ENCODE assay signal across 1 cellular context in genomic region chr5:150781706-150782614, GRCh38.
TF ChIP-seq lines count a peak whose summit lies in the region.

No MANE protein-coding gene starts in this region.

TF ChIP-seq in HepG2, 621 proteins besides CTCF, POLR2A, EP300 and RAD21 (continued from another document and continues in another):
- TF ChIP-seq, protein P1, sequence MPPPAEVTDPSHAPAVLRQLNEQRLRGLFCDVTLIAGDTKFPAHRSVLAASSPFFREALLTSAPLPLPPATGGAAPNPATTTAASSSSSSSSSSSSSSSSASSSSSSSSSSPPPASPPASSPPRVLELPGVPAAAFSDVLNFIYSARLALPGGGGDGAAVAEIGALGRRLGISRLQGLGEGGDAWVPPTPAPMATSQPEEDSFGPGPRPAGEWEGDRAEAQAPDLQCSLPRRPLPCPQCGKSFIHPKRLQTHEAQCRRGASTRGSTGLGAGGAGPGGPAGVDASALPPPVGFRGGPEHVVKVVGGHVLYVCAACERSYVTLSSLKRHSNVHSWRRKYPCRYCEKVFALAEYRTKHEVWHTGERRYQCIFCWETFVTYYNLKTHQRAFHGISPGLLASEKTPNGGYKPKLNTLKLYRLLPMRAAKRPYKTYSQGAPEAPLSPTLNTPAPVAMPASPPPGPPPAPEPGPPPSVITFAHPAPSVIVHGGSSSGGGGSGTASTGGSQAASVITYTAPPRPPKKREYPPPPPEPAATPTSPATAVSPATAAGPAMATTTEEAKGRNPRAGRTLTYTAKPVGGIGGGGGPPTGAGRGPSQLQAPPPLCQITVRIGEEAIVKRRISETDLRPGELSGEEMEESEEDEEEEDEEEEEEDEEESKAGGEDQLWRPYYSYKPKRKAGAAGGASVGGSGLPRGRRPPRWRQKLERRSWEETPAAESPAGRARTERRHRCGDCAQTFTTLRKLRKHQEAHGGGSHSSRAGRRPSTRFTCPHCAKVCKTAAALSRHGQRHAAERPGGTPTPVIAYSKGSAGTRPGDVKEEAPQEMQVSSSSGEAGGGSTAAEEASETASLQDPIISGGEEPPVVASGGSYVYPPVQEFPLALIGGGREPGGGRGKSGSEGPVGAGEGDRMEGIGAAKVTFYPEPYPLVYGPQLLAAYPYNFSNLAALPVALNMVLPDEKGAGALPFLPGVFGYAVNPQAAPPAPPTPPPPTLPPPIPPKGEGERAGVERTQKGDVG (CRISPR knock-in tag; IDR thresholded peaks at IDR 0.05; ENCODE audit: borderline replicate concordance): no peak
- TF ChIP-seq RAD51 (IDR thresholded peaks at IDR 0.05; ENCODE audit: borderline replicate concordance): no peak
- TF ChIP-seq, protein P2, sequence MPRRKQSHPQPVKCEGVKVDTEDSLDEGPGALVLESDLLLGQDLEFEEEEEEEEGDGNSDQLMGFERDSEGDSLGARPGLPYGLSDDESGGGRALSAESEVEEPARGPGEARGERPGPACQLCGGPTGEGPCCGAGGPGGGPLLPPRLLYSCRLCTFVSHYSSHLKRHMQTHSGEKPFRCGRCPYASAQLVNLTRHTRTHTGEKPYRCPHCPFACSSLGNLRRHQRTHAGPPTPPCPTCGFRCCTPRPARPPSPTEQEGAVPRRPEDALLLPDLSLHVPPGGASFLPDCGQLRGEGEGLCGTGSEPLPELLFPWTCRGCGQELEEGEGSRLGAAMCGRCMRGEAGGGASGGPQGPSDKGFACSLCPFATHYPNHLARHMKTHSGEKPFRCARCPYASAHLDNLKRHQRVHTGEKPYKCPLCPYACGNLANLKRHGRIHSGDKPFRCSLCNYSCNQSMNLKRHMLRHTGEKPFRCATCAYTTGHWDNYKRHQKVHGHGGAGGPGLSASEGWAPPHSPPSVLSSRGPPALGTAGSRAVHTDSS (CRISPR knock-in tag; conservative IDR thresholded peaks at IDR 0.05): no peak
- TF ChIP-seq GRHL1 (CRISPR knock-in tag; conservative IDR thresholded peaks at IDR 0.05): no peak
- no peak for TF ChIP-seq HMG20B (CRISPR knock-in tag; conservative IDR thresholded peaks at IDR 0.05)
- TF ChIP-seq PTBP1 (IDR thresholded peaks at IDR 0.05; ENCODE audit: low read depth, low read length, poor library complexity, severe bottlenecking): no peak
- TF ChIP-seq, protein P3, sequence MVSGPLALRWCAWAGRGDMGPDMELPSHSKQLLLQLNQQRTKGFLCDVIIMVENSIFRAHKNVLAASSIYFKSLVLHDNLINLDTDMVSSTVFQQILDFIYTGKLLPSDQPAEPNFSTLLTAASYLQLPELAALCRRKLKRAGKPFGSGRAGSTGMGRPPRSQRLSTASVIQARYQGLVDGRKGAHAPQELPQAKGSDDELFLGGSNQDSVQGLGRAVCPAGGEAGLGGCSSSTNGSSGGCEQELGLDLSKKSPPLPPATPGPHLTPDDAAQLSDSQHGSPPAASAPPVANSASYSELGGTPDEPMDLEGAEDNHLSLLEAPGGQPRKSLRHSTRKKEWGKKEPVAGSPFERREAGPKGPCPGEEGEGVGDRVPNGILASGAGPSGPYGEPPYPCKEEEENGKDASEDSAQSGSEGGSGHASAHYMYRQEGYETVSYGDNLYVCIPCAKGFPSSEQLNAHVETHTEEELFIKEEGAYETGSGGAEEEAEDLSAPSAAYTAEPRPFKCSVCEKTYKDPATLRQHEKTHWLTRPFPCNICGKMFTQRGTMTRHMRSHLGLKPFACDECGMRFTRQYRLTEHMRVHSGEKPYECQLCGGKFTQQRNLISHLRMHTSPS (CRISPR knock-in tag; IDR thresholded peaks at IDR 0.05; ENCODE audit: low read depth): no peak; the same call in 1 of the 2 replicates
- 0 out of 2 replicates have a peak, but pooled peaks have one; percentile 24 for TF ChIP-seq ISL2 (CRISPR knock-in tag; IDR thresholded peaks at IDR 0.05)
- TF ChIP-seq, protein P4, sequence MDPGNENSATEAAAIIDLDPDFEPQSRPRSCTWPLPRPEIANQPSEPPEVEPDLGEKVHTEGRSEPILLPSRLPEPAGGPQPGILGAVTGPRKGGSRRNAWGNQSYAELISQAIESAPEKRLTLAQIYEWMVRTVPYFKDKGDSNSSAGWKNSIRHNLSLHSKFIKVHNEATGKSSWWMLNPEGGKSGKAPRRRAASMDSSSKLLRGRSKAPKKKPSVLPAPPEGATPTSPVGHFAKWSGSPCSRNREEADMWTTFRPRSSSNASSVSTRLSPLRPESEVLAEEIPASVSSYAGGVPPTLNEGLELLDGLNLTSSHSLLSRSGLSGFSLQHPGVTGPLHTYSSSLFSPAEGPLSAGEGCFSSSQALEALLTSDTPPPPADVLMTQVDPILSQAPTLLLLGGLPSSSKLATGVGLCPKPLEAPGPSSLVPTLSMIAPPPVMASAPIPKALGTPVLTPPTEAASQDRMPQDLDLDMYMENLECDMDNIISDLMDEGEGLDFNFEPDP (CRISPR knock-in tag; conservative IDR thresholded peaks at IDR 0.05): no peak
- TF ChIP-seq ZNF282 (IDR thresholded peaks at IDR 0.05; ENCODE audit: partially characterized antibody): no peak
- TF ChIP-seq MZF1 (CRISPR knock-in tag; IDR thresholded peaks at IDR 0.05; ENCODE audit: borderline replicate concordance): no peak; the same call in 1 of the 2 replicates
- TF ChIP-seq ESRRA (CRISPR knock-in tag; IDR thresholded peaks at IDR 0.05; ENCODE audit: low read depth): 0 out of 2 replicates have a peak, but pooled peaks have one; percentile 21
- no peak for TF ChIP-seq ARNTL (CRISPR knock-in tag; IDR thresholded peaks at IDR 0.05)
- no peak for TF ChIP-seq SATB2 (CRISPR knock-in tag; IDR thresholded peaks at IDR 0.05)
- no peak for TF ChIP-seq ZNF160 (CRISPR knock-in tag; IDR thresholded peaks at IDR 0.05)
- TF ChIP-seq SOX5 (CRISPR knock-in tag; IDR thresholded peaks at IDR 0.05; ENCODE audit: borderline replicate concordance): peak; percentile 34; the same call in 1 of the 2 replicates
- TF ChIP-seq, protein P5, sequence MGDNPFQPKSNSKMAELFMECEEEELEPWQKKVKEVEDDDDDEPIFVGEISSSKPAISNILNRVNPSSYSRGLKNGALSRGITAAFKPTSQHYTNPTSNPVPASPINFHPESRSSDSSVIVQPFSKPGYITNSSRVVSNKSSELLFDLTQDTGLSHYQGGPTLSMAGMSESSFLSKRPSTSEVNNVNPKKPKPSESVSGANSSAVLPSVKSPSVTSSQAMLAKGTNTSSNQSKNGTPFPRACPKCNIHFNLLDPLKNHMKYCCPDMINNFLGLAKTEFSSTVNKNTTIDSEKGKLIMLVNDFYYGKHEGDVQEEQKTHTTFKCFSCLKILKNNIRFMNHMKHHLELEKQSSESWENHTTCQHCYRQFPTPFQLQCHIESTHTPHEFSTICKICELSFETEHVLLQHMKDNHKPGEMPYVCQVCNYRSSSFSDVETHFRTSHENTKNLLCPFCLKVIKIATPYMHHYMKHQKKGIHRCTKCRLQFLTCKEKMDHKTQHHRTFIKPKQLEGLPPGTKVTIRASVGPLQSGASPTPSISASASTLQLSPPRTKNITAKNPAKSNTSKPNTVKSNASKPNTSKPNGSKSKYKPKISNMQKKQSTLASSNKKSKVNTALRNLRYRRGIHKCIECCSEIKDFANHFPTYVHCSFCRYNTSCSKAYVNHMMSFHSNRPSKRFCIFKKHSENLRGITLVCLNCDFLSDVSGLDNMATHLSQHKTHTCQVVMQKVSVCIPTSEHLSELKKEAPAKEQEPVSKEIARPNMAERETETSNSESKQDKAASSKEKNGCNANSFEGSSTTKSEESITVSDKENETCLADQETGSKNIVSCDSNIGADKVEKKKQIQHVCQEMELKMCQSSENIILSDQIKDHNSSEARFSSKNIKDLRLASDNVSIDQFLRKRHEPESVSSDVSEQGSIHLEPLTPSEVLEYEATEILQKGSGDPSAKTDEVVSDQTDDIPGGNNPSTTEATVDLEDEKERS (CRISPR knock-in tag; IDR thresholded peaks at IDR 0.05): no peak
- no peak for TF ChIP-seq STAT5B (CRISPR knock-in tag; IDR thresholded peaks at IDR 0.05)
- TF ChIP-seq ZNF619 (CRISPR knock-in tag; IDR thresholded peaks at IDR 0.05): no peak
- TF ChIP-seq, protein P6, sequence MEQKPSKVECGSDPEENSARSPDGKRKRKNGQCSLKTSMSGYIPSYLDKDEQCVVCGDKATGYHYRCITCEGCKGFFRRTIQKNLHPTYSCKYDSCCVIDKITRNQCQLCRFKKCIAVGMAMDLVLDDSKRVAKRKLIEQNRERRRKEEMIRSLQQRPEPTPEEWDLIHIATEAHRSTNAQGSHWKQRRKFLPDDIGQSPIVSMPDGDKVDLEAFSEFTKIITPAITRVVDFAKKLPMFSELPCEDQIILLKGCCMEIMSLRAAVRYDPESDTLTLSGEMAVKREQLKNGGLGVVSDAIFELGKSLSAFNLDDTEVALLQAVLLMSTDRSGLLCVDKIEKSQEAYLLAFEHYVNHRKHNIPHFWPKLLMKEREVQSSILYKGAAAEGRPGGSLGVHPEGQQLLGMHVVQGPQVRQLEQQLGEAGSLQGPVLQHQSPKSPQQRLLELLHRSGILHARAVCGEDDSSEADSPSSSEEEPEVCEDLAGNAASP (CRISPR knock-in tag; IDR thresholded peaks at IDR 0.05; ENCODE audit: borderline replicate concordance): no peak
- 0 out of 2 replicates have a peak, but pooled peaks have one; percentile 78 for TF ChIP-seq AKAP8 (CRISPR knock-in tag; IDR thresholded peaks at IDR 0.05)
- TF ChIP-seq, protein P7, sequence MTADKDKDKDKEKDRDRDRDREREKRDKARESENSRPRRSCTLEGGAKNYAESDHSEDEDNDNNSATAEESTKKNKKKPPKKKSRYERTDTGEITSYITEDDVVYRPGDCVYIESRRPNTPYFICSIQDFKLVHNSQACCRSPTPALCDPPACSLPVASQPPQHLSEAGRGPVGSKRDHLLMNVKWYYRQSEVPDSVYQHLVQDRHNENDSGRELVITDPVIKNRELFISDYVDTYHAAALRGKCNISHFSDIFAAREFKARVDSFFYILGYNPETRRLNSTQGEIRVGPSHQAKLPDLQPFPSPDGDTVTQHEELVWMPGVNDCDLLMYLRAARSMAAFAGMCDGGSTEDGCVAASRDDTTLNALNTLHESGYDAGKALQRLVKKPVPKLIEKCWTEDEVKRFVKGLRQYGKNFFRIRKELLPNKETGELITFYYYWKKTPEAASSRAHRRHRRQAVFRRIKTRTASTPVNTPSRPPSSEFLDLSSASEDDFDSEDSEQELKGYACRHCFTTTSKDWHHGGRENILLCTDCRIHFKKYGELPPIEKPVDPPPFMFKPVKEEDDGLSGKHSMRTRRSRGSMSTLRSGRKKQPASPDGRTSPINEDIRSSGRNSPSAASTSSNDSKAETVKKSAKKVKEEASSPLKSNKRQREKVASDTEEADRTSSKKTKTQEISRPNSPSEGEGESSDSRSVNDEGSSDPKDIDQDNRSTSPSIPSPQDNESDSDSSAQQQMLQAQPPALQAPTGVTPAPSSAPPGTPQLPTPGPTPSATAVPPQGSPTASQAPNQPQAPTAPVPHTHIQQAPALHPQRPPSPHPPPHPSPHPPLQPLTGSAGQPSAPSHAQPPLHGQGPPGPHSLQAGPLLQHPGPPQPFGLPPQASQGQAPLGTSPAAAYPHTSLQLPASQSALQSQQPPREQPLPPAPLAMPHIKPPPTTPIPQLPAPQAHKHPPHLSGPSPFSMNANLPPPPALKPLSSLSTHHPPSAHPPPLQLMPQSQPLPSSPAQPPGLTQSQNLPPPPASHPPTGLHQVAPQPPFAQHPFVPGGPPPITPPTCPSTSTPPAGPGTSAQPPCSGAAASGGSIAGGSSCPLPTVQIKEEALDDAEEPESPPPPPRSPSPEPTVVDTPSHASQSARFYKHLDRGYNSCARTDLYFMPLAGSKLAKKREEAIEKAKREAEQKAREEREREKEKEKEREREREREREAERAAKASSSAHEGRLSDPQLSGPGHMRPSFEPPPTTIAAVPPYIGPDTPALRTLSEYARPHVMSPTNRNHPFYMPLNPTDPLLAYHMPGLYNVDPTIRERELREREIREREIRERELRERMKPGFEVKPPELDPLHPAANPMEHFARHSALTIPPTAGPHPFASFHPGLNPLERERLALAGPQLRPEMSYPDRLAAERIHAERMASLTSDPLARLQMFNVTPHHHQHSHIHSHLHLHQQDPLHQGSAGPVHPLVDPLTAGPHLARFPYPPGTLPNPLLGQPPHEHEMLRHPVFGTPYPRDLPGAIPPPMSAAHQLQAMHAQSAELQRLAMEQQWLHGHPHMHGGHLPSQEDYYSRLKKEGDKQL (CRISPR knock-in tag; IDR thresholded peaks at IDR 0.05; ENCODE audit: low read depth): no peak
- no peak for TF ChIP-seq GPBP1L1 (CRISPR knock-in tag; IDR thresholded peaks at IDR 0.05)
- TF ChIP-seq, protein P8, sequence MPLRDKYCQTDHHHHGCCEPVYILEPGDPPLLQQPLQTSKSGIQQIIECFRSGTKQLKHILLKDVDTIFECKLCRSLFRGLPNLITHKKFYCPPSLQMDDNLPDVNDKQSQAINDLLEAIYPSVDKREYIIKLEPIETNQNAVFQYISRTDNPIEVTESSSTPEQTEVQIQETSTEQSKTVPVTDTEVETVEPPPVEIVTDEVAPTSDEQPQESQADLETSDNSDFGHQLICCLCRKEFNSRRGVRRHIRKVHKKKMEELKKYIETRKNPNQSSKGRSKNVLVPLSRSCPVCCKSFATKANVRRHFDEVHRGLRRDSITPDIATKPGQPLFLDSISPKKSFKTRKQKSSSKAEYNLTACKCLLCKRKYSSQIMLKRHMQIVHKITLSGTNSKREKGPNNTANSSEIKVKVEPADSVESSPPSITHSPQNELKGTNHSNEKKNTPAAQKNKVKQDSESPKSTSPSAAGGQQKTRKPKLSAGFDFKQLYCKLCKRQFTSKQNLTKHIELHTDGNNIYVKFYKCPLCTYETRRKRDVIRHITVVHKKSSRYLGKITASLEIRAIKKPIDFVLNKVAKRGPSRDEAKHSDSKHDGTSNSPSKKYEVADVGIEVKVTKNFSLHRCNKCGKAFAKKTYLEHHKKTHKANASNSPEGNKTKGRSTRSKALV (CRISPR knock-in tag; IDR thresholded peaks at IDR 0.05): no peak
- no peak for TF ChIP-seq ZNF746 (CRISPR knock-in tag; IDR thresholded peaks at IDR 0.05)
- TF ChIP-seq ZNF274 (CRISPR knock-in tag; IDR thresholded peaks at IDR 0.05): 0 out of 2 replicates have a peak, but pooled peaks have one; percentile 30
- TF ChIP-seq YEATS4 (CRISPR knock-in tag; IDR thresholded peaks at IDR 0.05; ENCODE audit: borderline replicate concordance): no peak; the same call in 1 of the 2 replicates
- TF ChIP-seq ZBTB7A (CRISPR knock-in tag; IDR thresholded peaks at IDR 0.05): no peak
- TF ChIP-seq ZNF225 (CRISPR knock-in tag; IDR thresholded peaks at IDR 0.05): no peak
- no peak for TF ChIP-seq PAX8 (CRISPR knock-in tag; IDR thresholded peaks at IDR 0.05; ENCODE audit: borderline replicate concordance)
- no peak for TF ChIP-seq ATF7 (IDR thresholded peaks at IDR 0.05)
- TF ChIP-seq ATF7 (CRISPR knock-in tag; IDR thresholded peaks at IDR 0.05): no peak
- peak; percentile 63 for TF ChIP-seq HNF4A (CRISPR knock-in tag; IDR thresholded peaks at IDR 0.05)
